In genomic region chr10:131905603-131906268, GRCh38 we compare ENCODE assay signal across 13 cellular contexts. TPM values are rescaled to one million over a fixed set of nuclear protein-coding genes. Genes with fewer than 3 reads are reported as not detected.
DNase-seq lines count a peak whose midpoint lies in the region; ATAC-seq lines count a peak whose summit lies in the region.
"Had no signal": no experiment of that assay in that cellular context is flagged by ENCODE, and none has a peak within 500 bp of the region (broad histone marks: within the 10 kb centered on the region; RNA-seq: fewer than 3 reads in every experiment).

No MANE protein-coding gene starts in this region.

- H3K4me3 Mint-ChIP-seq in activated CD4-positive, alpha-beta memory T cell treated with anti-CD3 and anti-CD28 coated beads for 36 hours: no peak overlapping the region
- peak overlapping the region in 2 of 5 donors; percentile 43 to 44 for H3K4me3 Mint-ChIP-seq in immature natural killer cell

- H3K27ac Mint-ChIP-seq in activated CD4-positive, alpha-beta memory T cell treated with anti-CD3 and anti-CD28 coated beads for 36 hours: peak overlapping the region; percentile 87
- H3K27ac Mint-ChIP-seq in immature natural killer cell: peak overlapping the region; percentile 84 to 98 (median 92)

- POLR2A ChIA-PET in activated CD4-positive, alpha-beta memory T cell treated with anti-CD3 and anti-CD28 coated beads for 36 hours (lab: Charles Lee): no interaction called here

- no peak for ATAC-seq in GM18520 (IDR thresholded peaks at IDR 0.05; ENCODE audit: unreplicated experiment)
- ATAC-seq in GM21723 (IDR thresholded peaks at IDR 0.05; ENCODE audit: unreplicated experiment): no peak
- no peak for ATAC-seq in HG02763 (IDR thresholded peaks at IDR 0.05; ENCODE audit: unreplicated experiment)
- ATAC-seq: PC-3 had no signal

- CTCF ChIA-PET in activated CD4-positive, alpha-beta memory T cell treated with anti-CD3 and anti-CD28 coated beads for 36 hours (lab: Charles Lee): interaction anchor here (1.3 to 1.9 kb wide), 2 partner anchors 20 to 23 kb away, joined by 4 to 5 read pairs; no protein-coding TSS in a partner anchor

- no peaks in the 10 kb centered on the region for H3K27me3 Mint-ChIP-seq in activated CD4-positive, alpha-beta memory T cell treated with anti-CD3 and anti-CD28 coated beads for 36 hours
- H3K27me3 Mint-ChIP-seq in immature natural killer cell (ENCODE audit: low read depth in 3 of 3): peaks cover 4 to 15% (median 10%) of the 10 kb centered on the region in 3 donors

- H3K36me3 Mint-ChIP-seq in activated CD4-positive, alpha-beta memory T cell treated with anti-CD3 and anti-CD28 coated beads for 36 hours: peaks cover 20% of the 10 kb centered on the region
- H3K36me3 Mint-ChIP-seq in immature natural killer cell: no peaks in the 10 kb centered on the region

- intact Hi-C loops in activated CD4-positive, alpha-beta memory T cell treated with anti-CD3 and anti-CD28 coated beads for 36 hours (cut with micrococcal nuclease): loop anchor here (5.0 to 10.0 kb wide), 2 partner anchors 542 to 1791 kb away; partner anchors contain the start of gene C10orf143

- no peaks in the 10 kb centered on the region for H3K9me3 Mint-ChIP-seq in activated CD4-positive, alpha-beta memory T cell treated with anti-CD3 and anti-CD28 coated beads for 36 hours
- no peaks in the 10 kb centered on the region for H3K9me3 Mint-ChIP-seq in immature natural killer cell

- peaks cover 74% of the 10 kb centered on the region for H3K4me1 Mint-ChIP-seq in activated CD4-positive, alpha-beta memory T cell treated with anti-CD3 and anti-CD28 coated beads for 36 hours (ENCODE audit: low read depth)
- peaks cover 63 to 75% of the 10 kb centered on the region in 2 donors for H3K4me1 Mint-ChIP-seq in immature natural killer cell

- DNase-seq in stimulated activated CD4-positive, alpha-beta T cell treated with anti-CD3 and anti-CD28 coated beads, Interleukin-1b, Interleukin-23, amount 100 ng/mL, for 48 hours: peak; percentile 34
- no peak for DNase-seq in stimulated activated CD4-positive, alpha-beta T cell treated with anti-CD3 and anti-CD28 coated beads, Interleukin-2, amount 100 ng/mL, for 48 hours
- DNase-seq in activated CD4-positive, alpha-beta memory T cell treated with anti-CD3 and anti-CD28 coated beads for 36 hours: peak; percentile 49
- DNase-seq in immature natural killer cell: no peak
- DNase-seq in NK-92 treated with Interleukin-12 subunit alpha and Interleukin-12 subunit beta, amount 100 ng/mL, for 24 hours (lab: John Stamatoyannopoulos, UW): no peak
- DNase-seq: glutamatergic neuron, IMR-90, NCI-H1417 treated with DMSO at 0.1 percent for 48 hours, NCI-H446 treated with DMSO at 0.1 percent for 48 hours, PC-3 had no signal

RNA-seq across cellular contexts. Expression of gene PPP2R2D, which starts 4.9 kb away (rescaled TPM):
- 10 to 100 TPM; 31.9 to 32.3 TPM for total RNA-seq in activated CD4-positive, alpha-beta memory T cell treated with anti-CD3 and anti-CD28 coated beads for 36 hours
- polyA plus RNA-seq in immature natural killer cell: 10 to 100 TPM; 24.7 to 33.4 (median 30.6) TPM

Comparison
In these comparisons a context has a peak if more than half of its experiments do, and no peak if none do; other contexts are left out.
1. DNase-seq: peak in stimulated activated CD4-positive, alpha-beta T cell treated with anti-CD3 and anti-CD28 coated beads, Interleukin-1b, Interleukin-23, amount 100 ng/mL, for 48 hours (single experiment) and activated CD4-positive, alpha-beta memory T cell treated with anti-CD3 and anti-CD28 coated beads for 36 hours (single experiment); none in stimulated activated CD4-positive, alpha-beta T cell treated with anti-CD3 and anti-CD28 coated beads, Interleukin-2, amount 100 ng/mL, for 48 hours (0 of 2), immature natural killer cell (0 of 3) and NK-92 treated with Interleukin-12 subunit alpha and Interleukin-12 subunit beta, amount 100 ng/mL, for 24 hours (single experiment).